ENCODE assay signal across 1 cellular context in the genomic region with DNA sequence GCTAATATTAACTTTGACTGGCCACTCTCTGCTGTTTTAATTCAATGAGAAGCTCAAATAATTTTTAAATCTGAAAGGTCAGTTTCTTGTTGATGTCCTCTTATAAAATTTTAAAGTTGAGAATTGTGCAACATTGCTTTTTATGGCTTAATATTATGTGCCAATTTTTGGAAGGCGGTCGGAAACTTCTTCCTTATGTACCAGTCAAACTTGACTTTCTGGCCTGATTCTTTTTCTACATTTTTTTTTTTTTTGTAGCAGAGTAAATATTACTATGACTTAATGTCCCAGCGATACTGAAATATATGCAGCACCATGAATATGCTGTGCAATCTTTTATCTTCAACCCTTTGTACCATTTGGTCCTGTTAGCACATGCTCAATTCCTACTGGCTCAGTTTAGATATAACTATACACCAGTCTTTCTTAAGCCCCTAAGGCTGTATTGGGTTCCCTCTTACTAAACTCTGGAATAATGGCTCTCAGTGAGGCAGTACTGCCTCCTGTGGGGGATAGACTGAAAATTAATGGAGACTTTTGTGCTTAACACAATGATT.
TF ChIP-seq lines count a peak whose summit lies in the region.

No MANE protein-coding gene starts in this region.

TF ChIP-seq in K562, 482 proteins besides CTCF, POLR2A, EP300 and RAD21 (continued from another document):
- TF ChIP-seq, protein P1, sequence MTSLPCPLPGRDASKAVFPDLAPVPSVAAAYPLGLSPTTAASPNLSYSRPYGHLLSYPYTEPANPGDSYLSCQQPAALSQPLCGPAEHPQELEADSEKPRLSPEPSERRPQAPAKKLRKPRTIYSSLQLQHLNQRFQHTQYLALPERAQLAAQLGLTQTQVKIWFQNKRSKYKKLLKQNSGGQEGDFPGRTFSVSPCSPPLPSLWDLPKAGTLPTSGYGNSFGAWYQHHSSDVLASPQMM (CRISPR knock-in tag; IDR thresholded peaks at IDR 0.05): no peak
- TF ChIP-seq SP1 (CRISPR knock-in tag; IDR thresholded peaks at IDR 0.05) (no peak), ATF7 (IDR thresholded peaks at IDR 0.05) (no peak)
